In genomic region chr5:126881821-126882220, GRCh38 we compare ENCODE assay signal across 8 cellular contexts.
"Had no signal": no experiment of that assay in that cellular context is flagged by ENCODE, and none has a peak within 500 bp of the region (broad histone marks: within the 10 kb centered on the region; RNA-seq: fewer than 3 reads in every experiment).

No MANE protein-coding gene starts in this region.

- H3K9ac ChIP-seq: KMS-11 had no signal

- H3K27ac ChIP-seq: HL-60, KMS-11 had no signal

- H3K4me2 ChIP-seq: KMS-11 had no signal

- ATAC-seq: HepG2 had no signal

- FAIRE-seq: HepG2, HTR-8/SVneo had no signal

- DNase-seq: IMR-90, Karpas-422, KBM-7, KG1 had no signal
